In the genomic region with DNA sequence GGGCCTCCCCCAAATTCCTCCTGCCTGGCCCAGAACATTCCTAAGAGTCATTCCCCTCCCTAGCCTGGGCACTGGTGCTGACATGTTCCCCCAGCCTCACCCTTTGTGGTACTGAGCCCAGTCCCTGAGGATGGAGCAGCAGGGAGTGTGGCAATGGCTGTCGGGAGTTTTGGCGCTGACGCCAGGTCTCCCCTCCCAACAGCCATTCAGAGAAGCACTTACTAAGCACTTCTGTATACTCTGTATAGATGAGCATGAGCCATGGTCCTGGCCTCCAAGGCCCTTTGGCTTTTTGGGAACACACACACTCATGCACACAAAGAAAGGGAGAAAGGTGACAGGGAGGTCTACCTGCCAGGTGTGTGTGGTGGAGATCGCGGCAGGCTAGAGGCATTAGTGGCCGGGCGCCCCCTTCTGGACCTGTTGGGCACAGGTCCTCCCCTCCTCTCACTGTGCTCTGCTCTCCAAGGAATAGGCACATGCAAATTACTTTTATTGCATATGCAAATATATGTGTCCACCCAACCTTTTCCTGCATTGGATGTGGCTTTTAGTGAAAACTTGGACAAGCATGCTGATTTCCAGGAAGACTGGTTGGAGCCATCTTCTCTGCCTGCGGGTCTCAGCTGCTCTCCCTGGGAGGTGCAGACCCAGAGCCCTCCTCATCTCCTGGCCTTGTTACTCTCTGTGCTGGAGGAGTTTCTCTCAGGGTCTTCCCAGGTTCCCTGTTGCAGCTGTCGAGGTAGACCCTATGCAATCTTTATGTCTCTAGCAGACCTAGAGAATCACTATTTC, we compare ENCODE assay signal across 8 cellular contexts. TPM values are rescaled to one million over a fixed set of nuclear protein-coding genes. Genes with fewer than 3 reads are reported as not detected.
DNase-seq lines count a peak whose midpoint lies in the region; ATAC-seq, FAIRE-seq and TF ChIP-seq lines count a peak whose summit lies in the region.

No MANE protein-coding gene starts in this region.

- TF ChIP-seq CTCF in HepG2 (CRISPR knock-in tag; IDR thresholded peaks at IDR 0.05): peak; percentile 88

- FAIRE-seq in HepG2 (lab: Jason Lieb, UNC): peak; percentile 52

- H3K27me3 ChIP-seq in HepG2 (ENCODE audit: control insufficient read depth in 1 of 2, insufficient read depth in 2 of 2, low read length in 2 of 2): no peaks in the 10 kb centered on the region

- no peaks in the 10 kb centered on the region for H4K20me1 ChIP-seq in HepG2 (ENCODE audit: insufficient read depth, low read length)

- H3K9ac ChIP-seq in HepG2 (ENCODE audit: insufficient read depth, low read depth, low read length): no peak overlapping the region

- no peak overlapping the region for H2AFZ ChIP-seq in HepG2 (ENCODE audit: low read length)

- intact Hi-C loops in HepG2 (cut with micrococcal nuclease; ENCODE audit: unreplicated experiment): loop anchor here (2.0 to 10.0 kb wide), 3 partner anchors 47 to 317 kb away; partner anchors contain the start of genes GGT6 and MINK1

- POLR2A ChIA-PET in HepG2 (lab: Yijun Ruan, JAX): no interaction called here

- in situ Hi-C loops in HepG2 (cut with HindIII; ENCODE audit: extremely low pct_ligation_motif_present, low pct_unique_long_range_greater_than_20kb): loop anchor here (5.0 kb wide), 2 partner anchors 75 to 150 kb away; partner anchors contain the start of genes MED11 and PLD2

- no peaks in the 10 kb centered on the region for H3K9me3 Mint-ChIP-seq in central memory CD8-positive, alpha-beta T cell

- no peak for TF ChIP-seq EP300 in HepG2 (IDR thresholded peaks at IDR 0.05; ENCODE audit: low read depth in 2 of 2, low read length in 2 of 2)
- TF ChIP-seq EP300 in HepG2 (CRISPR knock-in tag; IDR thresholded peaks at IDR 0.05; ENCODE audit: borderline replicate concordance): no peak

- BruUV-seq in HepG2 (replicated peaks; lab: Mats Ljungman, UMichigan): TSS peak; percentile 37

- H3K36me3 Mint-ChIP-seq in central memory CD8-positive, alpha-beta T cell (ENCODE audit: insufficient read depth): peaks cover 28% of the 10 kb centered on the region

- H3K27ac ChIP-seq in HepG2 (ENCODE audit: extremely low read length, insufficient read depth, low read length): no peak overlapping the region

- no peaks in the 10 kb centered on the region for H3K4me1 Mint-ChIP-seq in central memory CD8-positive, alpha-beta T cell

- 77% methylated on average over 7 of the region's 9 CpGs for WGBS in HepG2 (ENCODE audit: low lambda C conversion rate)

- no peak for TF ChIP-seq POLR2A in HepG2 (IDR thresholded peaks at IDR 0.05; ENCODE audit: insufficient read depth in 1 of 2, low read depth in 2 of 2, low read length in 2 of 2)

- peak; percentile 55 to 80 for ATAC-seq in activated CD4-positive, CD25-positive, alpha-beta regulatory T cell treated with anti-CD3 and anti-CD28 coated beads, Interleukin-2, amount 50 U/mL, for 24 hours
- no peak for ATAC-seq in central memory CD8-positive, alpha-beta T cell (replicated peaks; ENCODE audit: extremely low read depth, poor library complexity, severe bottlenecking)
- ATAC-seq in HepG2 (peak; percentile 90), GM18909 (IDR thresholded peaks at IDR 0.05; ENCODE audit: poor library complexity, unreplicated experiment) (no peak), GM21737 (IDR thresholded peaks at IDR 0.05; ENCODE audit: unreplicated experiment) (no peak)

- DNase-seq in ELF-1 (ENCODE audit: low read depth, low spot score): peak; percentile 87
- peak; percentile 48 for DNase-seq in NAMALWA (ENCODE audit: low spot score)
- DNase-seq in central memory CD8-positive, alpha-beta T cell (ENCODE audit: low spot score in 2 of 2): peak; percentile 32 to 46
- peak; percentile 41 for DNase-seq in HepG2 (ENCODE audit: low spot score)
- peak; percentile 60 for DNase-seq in stimulated activated CD8-positive, alpha-beta memory T cell treated with anti-CD3 and anti-CD28 coated beads, Interleukin-12 subunit alpha, Interleukin-12 subunit beta, amount 100 ng/mL, for 1 hour (ENCODE audit: low read depth)

- H3K27ac Mint-ChIP-seq in central memory CD8-positive, alpha-beta T cell (ENCODE audit: low read depth): no peak overlapping the region

- no peaks in the 10 kb centered on the region for H3K4me1 ChIP-seq in HepG2 (ENCODE audit: insufficient read depth, low read length)

- no peak overlapping the region for H3K4me3 Mint-ChIP-seq in central memory CD8-positive, alpha-beta T cell

- no peaks in the 10 kb centered on the region for H3K27me3 Mint-ChIP-seq in central memory CD8-positive, alpha-beta T cell

- H3K79me2 ChIP-seq in HepG2 (ENCODE audit: insufficient read depth, low read length): no peaks in the 10 kb centered on the region

- peak; percentile 84 for TF ChIP-seq RAD21 in HepG2 (CRISPR knock-in tag; IDR thresholded peaks at IDR 0.05)

- H3K4me2 ChIP-seq in HepG2 (ENCODE audit: low read depth, low read length): no peak overlapping the region

- CTCF ChIA-PET in HepG2 (lab: Yijun Ruan, JAX; ENCODE audit: low intra/inter-chr PET ratio, low total read pairs): interaction anchor here (0.7 to 2.1 kb wide), 5 partner anchors 67 to 172 kb away, joined by 4 to 8 read pairs (median 6); partner anchors contain the start of genes ARRB2 and GLTPD2

- H3K9me3 ChIP-seq in HepG2 (ENCODE audit: low read length): no peaks in the 10 kb centered on the region

- H3K4me3 ChIP-seq in HepG2 (replicated peaks in 1 of 3; ENCODE audit: insufficient read depth in 1 of 3, low read depth in 2 of 3, low read length in 3 of 3): no peak overlapping the region

- H3K36me3 ChIP-seq in HepG2 (replicated peaks in 1 of 2; ENCODE audit: control insufficient read depth in 1 of 2, insufficient read depth in 2 of 2, low read length in 2 of 2): peaks cover 35 to 68% of the 10 kb centered on the region in 2 experiments

RNA-seq across cellular contexts. Expression of gene C17orf107, which starts 17.4 kb away (rescaled TPM):
- 0.20 TPM in 1 of 2 replicates, not detected in the other for total RNA-seq in HepG2 (2016; rRNA removed; fragmentation: Illumina TruSeq; extraction: Trizol)
- not detected in 2 replicates for total RNA-seq in HepG2 (2016; cell fraction: cytosol; rRNA removed; fragmentation: Illumina TruSeq; extraction: Trizol; ENCODE audit: low read depth)
- total RNA-seq in HepG2 (2016; cell fraction: insoluble cytoplasmic fraction; rRNA removed; fragmentation: Illumina TruSeq; extraction: Trizol): 0.28 TPM in 1 of 2 replicates, not detected in the other
- 0.06 and 0.07 TPM in 2 replicates for total RNA-seq in HepG2 (2016; cell fraction: membrane; rRNA removed; fragmentation: Illumina TruSeq; extraction: Trizol)
- 0.59 and 0.66 TPM in 2 replicates for total RNA-seq in HepG2 (2016; cell fraction: nucleus; rRNA removed; fragmentation: Illumina TruSeq; extraction: Trizol)
- 0.59 and 0.82 TPM in 2 replicates for polyA plus RNA-seq in HepG2 (2011; rRNA removed)
- 0.22 and 0.34 TPM in 2 replicates for polyA plus RNA-seq in HepG2 (2011; cell fraction: cytosol; rRNA removed)
- 5.9 and 7.7 TPM in 2 replicates for polyA plus RNA-seq in HepG2 (2011; cell fraction: nucleus; rRNA removed)
- polyA plus RNA-seq in HepG2 (2012): 0.52 and 0.69 TPM in 2 replicates
- 0.05 and 0.09 TPM in 2 replicates for polyA plus RNA-seq in HepG2 (2016; cell fraction: cytosol; fragmentation: Illumina TruSeq; extraction: Trizol; ENCODE audit: low read depth)
- polyA plus RNA-seq in HepG2 (2016; cell fraction: insoluble cytoplasmic fraction; fragmentation: Illumina TruSeq; extraction: Trizol; ENCODE audit: low read depth): not detected in 2 replicates
- polyA plus RNA-seq in HepG2 (2016; cell fraction: membrane; fragmentation: Illumina TruSeq; extraction: Trizol; ENCODE audit: low read depth): 0.05 TPM in 1 of 2 replicates, not detected in the other
- polyA plus RNA-seq in HepG2 (2016; cell fraction: nucleus; fragmentation: Illumina TruSeq; extraction: Trizol; ENCODE audit: insufficient read depth, low read depth): 0.82 and 0.93 TPM in 2 replicates
- 0.37 and 1.6 TPM in 2 replicates for polyA minus RNA-seq in HepG2 (2011; rRNA and poly(A)+ RNA removed; ENCODE audit: low replicate concordance)
- polyA minus RNA-seq in HepG2 (2011; cell fraction: cytosol; rRNA and poly(A)+ RNA removed): not detected in 2 replicates
- polyA minus RNA-seq in HepG2 (2011; cell fraction: nucleus; rRNA and poly(A)+ RNA removed): 6.2 and 6.3 TPM in 2 replicates

RNA-seq across cellular contexts. Expression of gene CHRNE, which starts 20.9 kb away (rescaled TPM):
- 0.25 and 0.53 TPM in 2 replicates for total RNA-seq in HepG2 (2016; rRNA removed; fragmentation: Illumina TruSeq; extraction: Trizol)
- 0.20 TPM in 1 of 2 replicates, not detected in the other for total RNA-seq in HepG2 (2016; cell fraction: cytosol; rRNA removed; fragmentation: Illumina TruSeq; extraction: Trizol; ENCODE audit: low read depth)
- 0.12 and 0.39 TPM in 2 replicates for total RNA-seq in HepG2 (2016; cell fraction: insoluble cytoplasmic fraction; rRNA removed; fragmentation: Illumina TruSeq; extraction: Trizol)
- 0.37 and 0.90 TPM in 2 replicates for total RNA-seq in HepG2 (2016; cell fraction: membrane; rRNA removed; fragmentation: Illumina TruSeq; extraction: Trizol)
- total RNA-seq in HepG2 (2016; cell fraction: nucleus; rRNA removed; fragmentation: Illumina TruSeq; extraction: Trizol): 0.31 and 0.44 TPM in 2 replicates
- polyA plus RNA-seq in HepG2 (2011; rRNA removed): 0.59 and 1.3 TPM in 2 replicates
- 0.27 and 0.40 TPM in 2 replicates for polyA plus RNA-seq in HepG2 (2011; cell fraction: cytosol; rRNA removed)
- 6.8 and 8.7 TPM in 2 replicates for polyA plus RNA-seq in HepG2 (2011; cell fraction: nucleus; rRNA removed)
- polyA plus RNA-seq in HepG2 (2012): 0.39 and 0.76 TPM in 2 replicates
- polyA plus RNA-seq in HepG2 (2016; cell fraction: cytosol; fragmentation: Illumina TruSeq; extraction: Trizol; ENCODE audit: low read depth): 0.17 and 0.27 TPM in 2 replicates
- 0.12 and 0.25 TPM in 2 replicates for polyA plus RNA-seq in HepG2 (2016; cell fraction: insoluble cytoplasmic fraction; fragmentation: Illumina TruSeq; extraction: Trizol; ENCODE audit: low read depth)
- 0.39 and 0.45 TPM in 2 replicates for polyA plus RNA-seq in HepG2 (2016; cell fraction: membrane; fragmentation: Illumina TruSeq; extraction: Trizol; ENCODE audit: low read depth)
- 1.8 and 2.2 TPM in 2 replicates for polyA plus RNA-seq in HepG2 (2016; cell fraction: nucleus; fragmentation: Illumina TruSeq; extraction: Trizol; ENCODE audit: insufficient read depth, low read depth)
- 0.23 and 0.64 TPM in 2 replicates for polyA minus RNA-seq in HepG2 (2011; rRNA and poly(A)+ RNA removed; ENCODE audit: low replicate concordance)
- 0.20 TPM in 1 of 2 replicates, not detected in the other for polyA minus RNA-seq in HepG2 (2011; cell fraction: cytosol; rRNA and poly(A)+ RNA removed)
- polyA minus RNA-seq in HepG2 (2011; cell fraction: nucleus; rRNA and poly(A)+ RNA removed): 0.50 TPM in 1 of 2 replicates, not detected in the other

RNA-seq across cellular contexts. Expression of gene MINK1, which starts 48.8 kb away (rescaled TPM):
- total RNA-seq in HepG2 (2016; rRNA removed; fragmentation: Illumina TruSeq; extraction: Trizol): 15.2 and 17.2 TPM in 2 replicates
- 23.3 and 30.8 TPM in 2 replicates for total RNA-seq in HepG2 (2016; cell fraction: cytosol; rRNA removed; fragmentation: Illumina TruSeq; extraction: Trizol; ENCODE audit: low read depth)
- total RNA-seq in HepG2 (2016; cell fraction: insoluble cytoplasmic fraction; rRNA removed; fragmentation: Illumina TruSeq; extraction: Trizol): 14.0 and 18.0 TPM in 2 replicates
- 18.2 and 20.0 TPM in 2 replicates for total RNA-seq in HepG2 (2016; cell fraction: membrane; rRNA removed; fragmentation: Illumina TruSeq; extraction: Trizol)
- 19.4 and 19.5 TPM in 2 replicates for total RNA-seq in HepG2 (2016; cell fraction: nucleus; rRNA removed; fragmentation: Illumina TruSeq; extraction: Trizol)
- 63.9 and 75.5 TPM in 2 replicates for polyA plus RNA-seq in HepG2 (2011; rRNA removed)
- 26.5 and 29.4 TPM in 2 replicates for polyA plus RNA-seq in HepG2 (2011; cell fraction: cytosol; rRNA removed)
- 412 and 513 TPM in 2 replicates for polyA plus RNA-seq in HepG2 (2011; cell fraction: nucleus; rRNA removed)
- 65.0 and 70.4 TPM in 2 replicates for polyA plus RNA-seq in HepG2 (2012)
- 2.7 TPM in 2 replicates for polyA plus RNA-seq in HepG2 (2016; cell fraction: cytosol; fragmentation: Illumina TruSeq; extraction: Trizol; ENCODE audit: low read depth)
- polyA plus RNA-seq in HepG2 (2016; cell fraction: insoluble cytoplasmic fraction; fragmentation: Illumina TruSeq; extraction: Trizol; ENCODE audit: low read depth): 13.5 and 20.2 TPM in 2 replicates
- polyA plus RNA-seq in HepG2 (2016; cell fraction: membrane; fragmentation: Illumina TruSeq; extraction: Trizol; ENCODE audit: low read depth): 8.2 and 9.7 TPM in 2 replicates
- polyA plus RNA-seq in HepG2 (2016; cell fraction: nucleus; fragmentation: Illumina TruSeq; extraction: Trizol; ENCODE audit: insufficient read depth, low read depth): 94.7 and 99.9 TPM in 2 replicates
- polyA minus RNA-seq in HepG2 (2011; rRNA and poly(A)+ RNA removed; ENCODE audit: low replicate concordance): 48.1 and 56.8 TPM in 2 replicates
- polyA minus RNA-seq in HepG2 (2011; cell fraction: cytosol; rRNA and poly(A)+ RNA removed): 15.6 and 21.3 TPM in 2 replicates
- 64.1 and 70.6 TPM in 2 replicates for polyA minus RNA-seq in HepG2 (2011; cell fraction: nucleus; rRNA and poly(A)+ RNA removed)

RNA-seq across cellular contexts. Expression of gene GP1BA, which starts 50.1 kb away (rescaled TPM):
- total RNA-seq in HepG2 (2016; rRNA removed; fragmentation: Illumina TruSeq; extraction: Trizol): not detected in 2 replicates
- total RNA-seq in HepG2 (2016; cell fraction: cytosol; rRNA removed; fragmentation: Illumina TruSeq; extraction: Trizol; ENCODE audit: low read depth): not detected in 2 replicates
- total RNA-seq in HepG2 (2016; cell fraction: insoluble cytoplasmic fraction; rRNA removed; fragmentation: Illumina TruSeq; extraction: Trizol): not detected in 2 replicates
- not detected in 2 replicates for total RNA-seq in HepG2 (2016; cell fraction: membrane; rRNA removed; fragmentation: Illumina TruSeq; extraction: Trizol)
- not detected in 2 replicates for total RNA-seq in HepG2 (2016; cell fraction: nucleus; rRNA removed; fragmentation: Illumina TruSeq; extraction: Trizol)
- not detected in 2 replicates for polyA plus RNA-seq in HepG2 (2011; rRNA removed)
- not detected in 2 replicates for polyA plus RNA-seq in HepG2 (2011; cell fraction: cytosol; rRNA removed)
- not detected in 2 replicates for polyA plus RNA-seq in HepG2 (2011; cell fraction: nucleus; rRNA removed)
- 0.35 and 0.58 TPM in 2 replicates for polyA plus RNA-seq in HepG2 (2012)
- not detected in 2 replicates for polyA plus RNA-seq in HepG2 (2016; cell fraction: cytosol; fragmentation: Illumina TruSeq; extraction: Trizol; ENCODE audit: low read depth)
- polyA plus RNA-seq in HepG2 (2016; cell fraction: insoluble cytoplasmic fraction; fragmentation: Illumina TruSeq; extraction: Trizol; ENCODE audit: low read depth): not detected in 2 replicates
- polyA plus RNA-seq in HepG2 (2016; cell fraction: membrane; fragmentation: Illumina TruSeq; extraction: Trizol; ENCODE audit: low read depth): not detected in 2 replicates
- polyA plus RNA-seq in HepG2 (2016; cell fraction: nucleus; fragmentation: Illumina TruSeq; extraction: Trizol; ENCODE audit: insufficient read depth, low read depth): not detected in 2 replicates
- not detected in 2 replicates for polyA minus RNA-seq in HepG2 (2011; rRNA and poly(A)+ RNA removed; ENCODE audit: low replicate concordance)
- not detected in 2 replicates for polyA minus RNA-seq in HepG2 (2011; cell fraction: cytosol; rRNA and poly(A)+ RNA removed)
- not detected in 2 replicates for polyA minus RNA-seq in HepG2 (2011; cell fraction: nucleus; rRNA and poly(A)+ RNA removed)

RNA-seq across cellular contexts. Expression of gene SLC25A11, which starts 57.9 kb away (rescaled TPM):
- total RNA-seq in HepG2 (2016; rRNA removed; fragmentation: Illumina TruSeq; extraction: Trizol): 47.2 and 47.9 TPM in 2 replicates
- total RNA-seq in HepG2 (2016; cell fraction: cytosol; rRNA removed; fragmentation: Illumina TruSeq; extraction: Trizol; ENCODE audit: low read depth): 22.1 and 25.5 TPM in 2 replicates
- 40.6 and 48.7 TPM in 2 replicates for total RNA-seq in HepG2 (2016; cell fraction: insoluble cytoplasmic fraction; rRNA removed; fragmentation: Illumina TruSeq; extraction: Trizol)
- 28.0 and 32.2 TPM in 2 replicates for total RNA-seq in HepG2 (2016; cell fraction: membrane; rRNA removed; fragmentation: Illumina TruSeq; extraction: Trizol)
- 21.3 and 23.1 TPM in 2 replicates for total RNA-seq in HepG2 (2016; cell fraction: nucleus; rRNA removed; fragmentation: Illumina TruSeq; extraction: Trizol)
- polyA plus RNA-seq in HepG2 (2011; rRNA removed): 35.0 and 35.4 TPM in 2 replicates
- 31.3 and 45.3 TPM in 2 replicates for polyA plus RNA-seq in HepG2 (2011; cell fraction: cytosol; rRNA removed)
- 41.0 and 42.8 TPM in 2 replicates for polyA plus RNA-seq in HepG2 (2011; cell fraction: nucleus; rRNA removed)
- polyA plus RNA-seq in HepG2 (2012): 19.7 and 27.6 TPM in 2 replicates
- polyA plus RNA-seq in HepG2 (2016; cell fraction: cytosol; fragmentation: Illumina TruSeq; extraction: Trizol; ENCODE audit: low read depth): 21.7 and 29.8 TPM in 2 replicates
- 44.9 and 50.2 TPM in 2 replicates for polyA plus RNA-seq in HepG2 (2016; cell fraction: insoluble cytoplasmic fraction; fragmentation: Illumina TruSeq; extraction: Trizol; ENCODE audit: low read depth)
- 22.8 and 26.7 TPM in 2 replicates for polyA plus RNA-seq in HepG2 (2016; cell fraction: membrane; fragmentation: Illumina TruSeq; extraction: Trizol; ENCODE audit: low read depth)
- 36.1 and 36.6 TPM in 2 replicates for polyA plus RNA-seq in HepG2 (2016; cell fraction: nucleus; fragmentation: Illumina TruSeq; extraction: Trizol; ENCODE audit: insufficient read depth, low read depth)
- 77.5 and 91.1 TPM in 2 replicates for polyA minus RNA-seq in HepG2 (2011; rRNA and poly(A)+ RNA removed; ENCODE audit: low replicate concordance)
- polyA minus RNA-seq in HepG2 (2011; cell fraction: cytosol; rRNA and poly(A)+ RNA removed): 17.0 and 18.5 TPM in 2 replicates
- 20.0 and 27.3 TPM in 2 replicates for polyA minus RNA-seq in HepG2 (2011; cell fraction: nucleus; rRNA and poly(A)+ RNA removed)

Comparison
In these comparisons a context has a peak if more than half of its experiments do, and no peak if none do; other contexts are left out.
1. ATAC-seq: peak in activated CD4-positive, CD25-positive, alpha-beta regulatory T cell treated with anti-CD3 and anti-CD28 coated beads, Interleukin-2, amount 50 U/mL, for 24 hours (2 of 2) and HepG2 (single experiment); none in central memory CD8-positive, alpha-beta T cell (single experiment), GM18909 (single experiment) and GM21737 (single experiment).
2. Peak in every context shown above with its lines, with median percentiles within 50 percentile points of each other: DNase-seq.